ENCODE assay signal across 8 cellular contexts in genomic region chr1:59013276-59013927, GRCh38.
DNase-seq lines count a peak whose midpoint lies in the region; ATAC-seq and TF ChIP-seq lines count a peak whose summit lies in the region.

No MANE protein-coding gene starts in this region.

- H3K4me1 ChIP-seq in A673 (ENCODE audit: insufficient read depth, low read length, poor library complexity, severe bottlenecking) (peaks cover 6% of the 10 kb centered on the region), mesenchymal stem cell (ENCODE audit: control insufficient read depth, insufficient read depth, low read depth, low read length) (peaks cover 16% of the 10 kb centered on the region)

- H3K23ac ChIP-seq in mesenchymal stem cell (ENCODE audit: low read length in 2 of 2), result no peak overlapping the region

- no peaks in the 10 kb centered on the region for H3K36me3 Mint-ChIP-seq in dendritic cell treated with granulocyte-macrophage colony-stimulating factor and Interleukin-4, amounts not matched to agents 40 ng/mL and 50 ng/mL, for 4 days (ENCODE audit: low read depth)

- peaks cover 7% of the 10 kb centered on the region for H3K27me3 Mint-ChIP-seq in dendritic cell treated with granulocyte-macrophage colony-stimulating factor and Interleukin-4, amounts not matched to agents 40 ng/mL and 50 ng/mL, for 4 days

- no TSS peak for BruUV-seq in A673 (replicated peaks; lab: Mats Ljungman, UMichigan)

- WGBS in mesenchymal stem cell, result 6% methylated on average over 16 of the region's 16 CpGs

- no peak overlapping the region for H3K14ac ChIP-seq in mesenchymal stem cell (ENCODE audit: low read length in 2 of 2)

- DNase-seq in A673 (ENCODE audit: low spot score) (peak; percentile 10), mesenchymal stem cell (peak; percentile 77), DMS153 treated with DMSO at 0.1 percent for 48 hours (lab: John Stamatoyannopoulos, UW; ENCODE audit: unreplicated experiment) (no peak), NCI-H524 (lab: John Stamatoyannopoulos, UW) (no peak)
- no peak for DNase-seq in activated CD4-positive, alpha-beta T cell treated with anti-CD3 and anti-CD28 coated beads, Interleukin-2, amount 50 U/mL, for 48 hours

- peak overlapping the region; percentile 54 to 77 for H3K18ac ChIP-seq in mesenchymal stem cell (ENCODE audit: low read depth in 1 of 2, low read length in 2 of 2)

- no peak overlapping the region for H3K4me3 Mint-ChIP-seq in dendritic cell treated with granulocyte-macrophage colony-stimulating factor and Interleukin-4, amounts not matched to agents 40 ng/mL and 50 ng/mL, for 4 days

- H3K9me3 Mint-ChIP-seq in dendritic cell treated with granulocyte-macrophage colony-stimulating factor and Interleukin-4, amounts not matched to agents 40 ng/mL and 50 ng/mL, for 4 days, result no peaks in the 10 kb centered on the region

- H2AK5ac ChIP-seq in mesenchymal stem cell (ENCODE audit: low read length, severe bottlenecking), result no peak overlapping the region

- no peak overlapping the region for H2AFZ ChIP-seq in mesenchymal stem cell (ENCODE audit: low read depth, low read length)

- ATAC-seq in GM19438 (IDR thresholded peaks at IDR 0.05; ENCODE audit: low read depth, unreplicated experiment) (peak; percentile 60), HG03457 (IDR thresholded peaks at IDR 0.05; ENCODE audit: unreplicated experiment) (peak; percentile 44)

- no peaks in the 10 kb centered on the region for H3K27me3 ChIP-seq in A673 (replicated peaks; ENCODE audit: insufficient read depth, low read depth, low read length, poor library complexity)
- no peaks in the 10 kb centered on the region for H3K27me3 ChIP-seq in mesenchymal stem cell (ENCODE audit: control insufficient read depth in 1 of 2, insufficient read depth in 1 of 2, low read length in 2 of 2)

- peak overlapping the region; percentile 82 for H4K8ac ChIP-seq in mesenchymal stem cell (ENCODE audit: low read length)

- H2BK5ac ChIP-seq in mesenchymal stem cell (ENCODE audit: low read depth, low read length, poor library complexity, severe bottlenecking), result peak overlapping the region; percentile 26

- H3K27ac ChIP-seq in A673 (ENCODE audit: low read depth, low read length, poor library complexity, severe bottlenecking), result no peak overlapping the region
- peak overlapping the region; percentile 91 for H3K27ac ChIP-seq in mesenchymal stem cell (ENCODE audit: low read length, poor library complexity, severe bottlenecking)

- H3K9ac ChIP-seq in mesenchymal stem cell (ENCODE audit: low read length), result peak overlapping the region; percentile 89

- intact Hi-C loops in A673 (cut with micrococcal nuclease; ENCODE audit: unreplicated experiment), result no loop called here
- intact Hi-C loops in dendritic cell treated with granulocyte-macrophage colony-stimulating factor and Interleukin-4, amounts not matched to agents 40 ng/mL and 50 ng/mL, for 4 days (cut with micrococcal nuclease), result loop anchor here (5.0 kb wide), 1 partner anchor 36 kb away; no protein-coding TSS in a partner anchor

- H3K36me3 ChIP-seq in A673 (ENCODE audit: insufficient read depth, low read length, poor library complexity, severe bottlenecking), result no peaks in the 10 kb centered on the region
- no peaks in the 10 kb centered on the region for H3K36me3 ChIP-seq in mesenchymal stem cell (ENCODE audit: control insufficient read depth in 1 of 2, insufficient read depth in 2 of 2, low read depth in 1 of 2, low read length in 2 of 2)

- CTCF ChIA-PET in A673 (lab: Charles Lee), result no interaction called here

- H3K79me1 ChIP-seq in mesenchymal stem cell (replicated peaks; ENCODE audit: low read length, poor library complexity, severe bottlenecking), result peaks cover 2% of the 10 kb centered on the region

- H2BK15ac ChIP-seq in mesenchymal stem cell (ENCODE audit: low read depth, poor library complexity, severe bottlenecking), result peak overlapping the region; percentile 92

- peak overlapping the region; percentile 25 for H4K91ac ChIP-seq in mesenchymal stem cell (ENCODE audit: low read length)

- POLR2A ChIA-PET in A673 (lab: Charles Lee; ENCODE audit: low non-redundant PET), result no interaction called here

- peak overlapping the region; percentile 40 to 63 for H2BK12ac ChIP-seq in mesenchymal stem cell (ENCODE audit: low read length in 2 of 2)

- H3K9me3 ChIP-seq in A673 (ENCODE audit: low read depth, low read length, poor library complexity, severe bottlenecking), result no peaks in the 10 kb centered on the region
- peaks cover 6% of the 10 kb centered on the region for H3K9me3 ChIP-seq in mesenchymal stem cell (ENCODE audit: control insufficient read depth, low read length)

- peak overlapping the region; percentile 49 for H3K4me2 ChIP-seq in mesenchymal stem cell (ENCODE audit: low read length, poor library complexity, severe bottlenecking)

- peak overlapping the region; percentile 57 to 69 for H3K4ac ChIP-seq in mesenchymal stem cell (ENCODE audit: low read depth in 1 of 2, low read length in 2 of 2)

- H3K4me1 Mint-ChIP-seq in dendritic cell treated with granulocyte-macrophage colony-stimulating factor and Interleukin-4, amounts not matched to agents 40 ng/mL and 50 ng/mL, for 4 days (ENCODE audit: low read depth), result peaks cover 57% of the 10 kb centered on the region

- TF ChIP-seq CTCF in A673 (conservative IDR thresholded peaks at IDR 0.05; ENCODE audit: low read depth, low read length), result no peak

- H3K4me3 ChIP-seq in A673 (ENCODE audit: low read depth, low read length, poor library complexity, severe bottlenecking) (no peak overlapping the region), mesenchymal stem cell (ENCODE audit: insufficient read depth in 1 of 2, low read depth in 1 of 2, low read length in 2 of 2) (peak overlapping the region in 1 of 2 experiments; percentile 65)

- H3K27ac Mint-ChIP-seq in dendritic cell treated with granulocyte-macrophage colony-stimulating factor and Interleukin-4, amounts not matched to agents 40 ng/mL and 50 ng/mL, for 4 days, result peak overlapping the region; percentile 31

- peak overlapping the region; percentile 50 for H2BK120ac ChIP-seq in mesenchymal stem cell (ENCODE audit: low read depth, low read length)

Comparison
In these comparisons a context has a peak if more than half of its experiments do, and no peak if none do; other contexts are left out.
1. DNase-seq: peak in A673 (single experiment) and mesenchymal stem cell (single experiment); none in DMS153 treated with DMSO at 0.1 percent for 48 hours (single experiment), activated CD4-positive, alpha-beta T cell treated with anti-CD3 and anti-CD28 coated beads, Interleukin-2, amount 50 U/mL, for 48 hours (0 of 2) and NCI-H524 (0 of 2).